In genomic region chr1:218476385-218476784, GRCh38 we compare ENCODE assay signal across 14 cellular contexts.
DNase-seq lines count a peak whose midpoint lies in the region; TF ChIP-seq lines count a peak whose summit lies in the region.
"Had no signal": no experiment of that assay in that cellular context is flagged by ENCODE, and none has a peak within 500 bp of the region (broad histone marks: within the 10 kb centered on the region; RNA-seq: fewer than 3 reads in every experiment).

No MANE protein-coding gene starts in this region.

- H3K36me3 ChIP-seq in OCI-LY3 (replicated peaks; ENCODE audit: low read depth, low read length): no peaks in the 10 kb centered on the region

- H3K9me3 ChIP-seq in OCI-LY3 (ENCODE audit: insufficient read depth, low read length): no peaks in the 10 kb centered on the region

- no peak overlapping the region for H3K27ac Mint-ChIP-seq in T-helper 2 cell treated with Interferon-gamma antibody and Interleukin-4, amounts not matched to agents 5 μg/mL and 100 μg/mL, for 36 hours
- H3K27ac Mint-ChIP-seq in activated T-helper 1 cell treated with anti-CD3 and anti-CD28 coated beads, Interleukin-12 subunit alpha, Interleukin-12 subunit beta, Interleukin-2, Interleukin-4 antibody, amounts not matched to agents 30 ng/mL and 10 ng/mL and 1 ng/mL, durations not matched to agents 14 hours and 24 hours and 36 hours: no peak overlapping the region
- H3K27ac Mint-ChIP-seq: dendritic cell treated with granulocyte-macrophage colony-stimulating factor and Interleukin-4, amounts not matched to agents 40 ng/mL and 50 ng/mL, for 4 days had no signal

- H3K27me3 Mint-ChIP-seq in T-helper 2 cell treated with Interferon-gamma antibody and Interleukin-4, amounts not matched to agents 5 μg/mL and 100 μg/mL, for 36 hours (ENCODE audit: low read depth): peaks cover 7% of the 10 kb centered on the region
- H3K27me3 Mint-ChIP-seq in activated T-helper 1 cell treated with anti-CD3 and anti-CD28 coated beads, Interleukin-12 subunit alpha, Interleukin-12 subunit beta, Interleukin-2, Interleukin-4 antibody, amounts not matched to agents 30 ng/mL and 10 ng/mL and 1 ng/mL, durations not matched to agents 14 hours and 24 hours and 36 hours (ENCODE audit: insufficient read depth): no peaks in the 10 kb centered on the region
- H3K27me3 Mint-ChIP-seq: dendritic cell treated with granulocyte-macrophage colony-stimulating factor and Interleukin-4, amounts not matched to agents 40 ng/mL and 50 ng/mL, for 4 days had no signal

- no peak overlapping the region for H3K9ac ChIP-seq in OCI-LY3 (ENCODE audit: low read length)

- peaks cover 9% of the 10 kb centered on the region for H3K4me1 Mint-ChIP-seq in T-helper 2 cell treated with Interferon-gamma antibody and Interleukin-4, amounts not matched to agents 5 μg/mL and 100 μg/mL, for 36 hours (ENCODE audit: low read depth)
- H3K4me1 Mint-ChIP-seq in activated T-helper 1 cell treated with anti-CD3 and anti-CD28 coated beads, Interleukin-12 subunit alpha, Interleukin-12 subunit beta, Interleukin-2, Interleukin-4 antibody, amounts not matched to agents 30 ng/mL and 10 ng/mL and 1 ng/mL, durations not matched to agents 14 hours and 24 hours and 36 hours (ENCODE audit: low read depth): no peaks in the 10 kb centered on the region

- H3K27ac ChIP-seq in OCI-LY3 (ENCODE audit: low read length): no peak overlapping the region

- no peaks in the 10 kb centered on the region for H3K36me3 Mint-ChIP-seq in T-helper 2 cell treated with Interferon-gamma antibody and Interleukin-4, amounts not matched to agents 5 μg/mL and 100 μg/mL, for 36 hours (ENCODE audit: low read depth)
- no peaks in the 10 kb centered on the region for H3K36me3 Mint-ChIP-seq in activated T-helper 1 cell treated with anti-CD3 and anti-CD28 coated beads, Interleukin-12 subunit alpha, Interleukin-12 subunit beta, Interleukin-2, Interleukin-4 antibody, amounts not matched to agents 30 ng/mL and 10 ng/mL and 1 ng/mL, durations not matched to agents 14 hours and 24 hours and 36 hours (ENCODE audit: low read depth)

- no peak overlapping the region; the same call in 1 of the 2 replicates for H2AFZ ChIP-seq in OCI-LY3 (ENCODE audit: low read depth, low read length)

- intact Hi-C loops in activated T-helper 1 cell treated with anti-CD3 and anti-CD28 coated beads, Interleukin-12 subunit alpha, Interleukin-12 subunit beta, Interleukin-2, Interleukin-4 antibody, amounts not matched to agents 30 ng/mL and 10 ng/mL and 1 ng/mL, durations not matched to agents 14 hours and 24 hours and 36 hours (cut with micrococcal nuclease): no loop called here

- H3K4me3 ChIP-seq in OCI-LY3 (ENCODE audit: low read length): no peak overlapping the region
- no peak overlapping the region for H3K4me3 ChIP-seq in epithelial cell of esophagus (ENCODE audit: low read length)

- no peaks in the 10 kb centered on the region for H3K27me3 ChIP-seq in OCI-LY3 (ENCODE audit: low read depth, low read length)

- H3K9me3 Mint-ChIP-seq in T-helper 2 cell treated with Interferon-gamma antibody and Interleukin-4, amounts not matched to agents 5 μg/mL and 100 μg/mL, for 36 hours: no peaks in the 10 kb centered on the region
- no peaks in the 10 kb centered on the region for H3K9me3 Mint-ChIP-seq in activated T-helper 1 cell treated with anti-CD3 and anti-CD28 coated beads, Interleukin-12 subunit alpha, Interleukin-12 subunit beta, Interleukin-2, Interleukin-4 antibody, amounts not matched to agents 30 ng/mL and 10 ng/mL and 1 ng/mL, durations not matched to agents 14 hours and 24 hours and 36 hours
- H3K9me3 Mint-ChIP-seq: dendritic cell treated with granulocyte-macrophage colony-stimulating factor and Interleukin-4, amounts not matched to agents 40 ng/mL and 50 ng/mL, for 4 days had no signal

- H4K20me1 ChIP-seq in OCI-LY3 (ENCODE audit: insufficient read depth, low read length): no peaks in the 10 kb centered on the region

- H3K4me3 Mint-ChIP-seq in T-helper 2 cell treated with Interferon-gamma antibody and Interleukin-4, amounts not matched to agents 5 μg/mL and 100 μg/mL, for 36 hours: no peak overlapping the region
- H3K4me3 Mint-ChIP-seq in activated T-helper 1 cell treated with anti-CD3 and anti-CD28 coated beads, Interleukin-12 subunit alpha, Interleukin-12 subunit beta, Interleukin-2, Interleukin-4 antibody, amounts not matched to agents 30 ng/mL and 10 ng/mL and 1 ng/mL, durations not matched to agents 14 hours and 24 hours and 36 hours: no peak overlapping the region
- H3K4me3 Mint-ChIP-seq: dendritic cell treated with granulocyte-macrophage colony-stimulating factor and Interleukin-4, amounts not matched to agents 40 ng/mL and 50 ng/mL, for 4 days; neural crest cell had no signal

- H3K4me2 ChIP-seq in OCI-LY3 (ENCODE audit: low read length): peak overlapping the region; percentile 26

- H3K79me2 ChIP-seq in OCI-LY3 (ENCODE audit: low read length): no peaks in the 10 kb centered on the region

- TF ChIP-seq CTCF in OCI-LY3 (IDR thresholded peaks at IDR 0.05; ENCODE audit: low read depth, low read length): no peak
- TF ChIP-seq CTCF in epithelial cell of esophagus (IDR thresholded peaks at IDR 0.05; ENCODE audit: insufficient read depth, low read depth, low read length, missing control alignments): no peak

- peaks cover 44% of the 10 kb centered on the region for H3K4me1 ChIP-seq in OCI-LY3 (ENCODE audit: low read length)

- DNase-seq in DMS53 treated with DMSO at 0.1 percent for 48 hours (lab: John Stamatoyannopoulos, UW; ENCODE audit: unreplicated experiment) (peak; percentile 25), epithelial cell of esophagus (ENCODE audit: low read depth) (peak; percentile 84), non-pigmented ciliary epithelial cell (ENCODE audit: low read depth) (peak; percentile 92), iPS-NIHi7 (ENCODE audit: extremely low spot score) (no peak)
- no peak for DNase-seq in T-helper 2 cell treated with Interferon-gamma antibody and Interleukin-4, amounts not matched to agents 5 μg/mL and 100 μg/mL, for 36 hours (ENCODE audit: low spot score)
- DNase-seq in activated T-helper 1 cell treated with anti-CD3 and anti-CD28 coated beads, Interleukin-12 subunit alpha, Interleukin-12 subunit beta, Interleukin-2, Interleukin-4 antibody, amounts not matched to agents 30 ng/mL and 10 ng/mL and 1 ng/mL, durations not matched to agents 14 hours and 24 hours and 36 hours (ENCODE audit: low spot score): no peak
- no peak for DNase-seq in stimulated activated CD4-positive, alpha-beta T cell treated with anti-CD3 and anti-CD28 coated beads, Interleukin-2, amount 100 ng/mL, for 24 hours
- DNase-seq: activated CD4-positive, alpha-beta T cell treated with anti-CD3 and anti-CD28 coated beads for 1 hour; activated gamma-delta T cell; NCI-H2081; stimulated activated CD4-positive, alpha-beta T cell treated with anti-CD3 and anti-CD28 coated beads, Interleukin-4, amount 100 ng/mL, for 24 hours had no signal

Comparison
In these comparisons a context has a peak if more than half of its experiments do, and no peak if none do; other contexts are left out.
1. DNase-seq: peak in DMS53 treated with DMSO at 0.1 percent for 48 hours (single experiment), epithelial cell of esophagus (single experiment) and non-pigmented ciliary epithelial cell (single experiment); none in iPS-NIHi7 (single experiment), T-helper 2 cell treated with Interferon-gamma antibody and Interleukin-4, amounts not matched to agents 5 μg/mL and 100 μg/mL, for 36 hours (single experiment), activated T-helper 1 cell treated with anti-CD3 and anti-CD28 coated beads, Interleukin-12 subunit alpha, Interleukin-12 subunit beta, Interleukin-2, Interleukin-4 antibody, amounts not matched to agents 30 ng/mL and 10 ng/mL and 1 ng/mL, durations not matched to agents 14 hours and 24 hours and 36 hours (single experiment) and stimulated activated CD4-positive, alpha-beta T cell treated with anti-CD3 and anti-CD28 coated beads, Interleukin-2, amount 100 ng/mL, for 24 hours (0 of 2).